In the genomic region with DNA sequence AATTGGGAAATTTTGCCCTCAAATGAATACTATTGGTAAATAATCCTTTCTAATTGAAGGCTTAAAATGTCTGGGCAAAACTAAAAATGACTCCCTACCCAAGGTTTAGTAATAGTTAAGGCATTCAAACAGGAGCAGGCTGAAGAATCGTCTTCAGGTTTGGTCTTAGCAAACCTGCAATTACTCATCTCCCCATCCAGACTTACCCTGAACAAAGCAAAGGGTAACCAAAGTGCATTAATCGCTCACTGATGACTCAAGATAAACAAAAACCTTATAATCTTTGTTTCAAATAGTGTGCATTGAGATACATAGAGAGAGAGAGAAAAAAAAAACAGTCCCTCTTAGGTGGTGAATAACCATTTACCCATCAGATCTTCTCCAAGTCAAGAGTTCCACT, we compare ENCODE assay signal across 27 cellular contexts.
DNase-seq lines count a peak whose midpoint lies in the region; TF ChIP-seq lines count a peak whose summit lies in the region.
"Had no signal": no experiment of that assay in that cellular context is flagged by ENCODE, and none has a peak within 500 bp of the region (broad histone marks: within the 10 kb centered on the region; RNA-seq: fewer than 3 reads in every experiment).

No MANE protein-coding gene starts in this region.

- no peak for TF ChIP-seq CTCF in fibroblast of villous mesenchyme (IDR thresholded peaks at IDR 0.05; ENCODE audit: insufficient read depth, low read depth, low read length)

- H3K4me3 ChIP-seq in fibroblast of villous mesenchyme (ENCODE audit: low read depth, low read length) (no peak overlapping the region), skeletal muscle cell (ENCODE audit: low read depth, low read length) (no peak overlapping the region)
- H3K4me3 ChIP-seq: MG63, upper lobe of right lung had no signal

- DNase-seq in M059J (ENCODE audit: low read depth) (peak; percentile 74), astrocyte of the hippocampus (ENCODE audit: low read depth, low spot score) (peak; percentile 14), fibroblast of villous mesenchyme (ENCODE audit: low read depth) (peak; percentile 36), skeletal muscle cell (ENCODE audit: low read depth) (peak; percentile 9), GM03348 (ENCODE audit: low spot score) (no peak), superior temporal gyrus (ENCODE audit: extremely low spot score) (no peak), AML-193 (lab: John Stamatoyannopoulos, UW) (no peak)
- no peak for DNase-seq in stimulated activated naive CD4-positive, alpha-beta T cell (lab: John Stamatoyannopoulos, UW)
- DNase-seq: activated CD4-positive, alpha-beta T cell treated with anti-CD3 and anti-CD28 coated beads for 1 hour; activated naive CD4-positive, alpha-beta T cell treated with Interleukin-2 at 50 U/mL for 16 hours; activated T-cell treated with anti-CD3 and anti-CD28 coated beads, Interleukin-2, amount 50 U/mL, for 24 hours; anterior cingulate cortex; effector memory CD4-positive, alpha-beta T cell; H9; hypothalamus; IMR-90; kidney; mesenchymal stem cell; MG63; naive thymus-derived CD4-positive, alpha-beta T cell; NCI-H1436; NCI-H526; Right ventricle myocardium superior; small intestine; stimulated activated CD4-positive, alpha-beta T cell treated with anti-CD3 and anti-CD28 coated beads, Interleukin-2, amount 100 ng/mL, for 48 hours; SW 1271; upper lobe of right lung had no signal

Comparison
In these comparisons a context has a peak if more than half of its experiments do, and no peak if none do; other contexts are left out.
1. DNase-seq: peak in M059J (single experiment), astrocyte of the hippocampus (single experiment), fibroblast of villous mesenchyme (single experiment) and skeletal muscle cell (single experiment); none in GM03348 (single experiment), superior temporal gyrus (single experiment), AML-193 (0 of 2) and stimulated activated naive CD4-positive, alpha-beta T cell (0 of 6).